In the genomic region with DNA sequence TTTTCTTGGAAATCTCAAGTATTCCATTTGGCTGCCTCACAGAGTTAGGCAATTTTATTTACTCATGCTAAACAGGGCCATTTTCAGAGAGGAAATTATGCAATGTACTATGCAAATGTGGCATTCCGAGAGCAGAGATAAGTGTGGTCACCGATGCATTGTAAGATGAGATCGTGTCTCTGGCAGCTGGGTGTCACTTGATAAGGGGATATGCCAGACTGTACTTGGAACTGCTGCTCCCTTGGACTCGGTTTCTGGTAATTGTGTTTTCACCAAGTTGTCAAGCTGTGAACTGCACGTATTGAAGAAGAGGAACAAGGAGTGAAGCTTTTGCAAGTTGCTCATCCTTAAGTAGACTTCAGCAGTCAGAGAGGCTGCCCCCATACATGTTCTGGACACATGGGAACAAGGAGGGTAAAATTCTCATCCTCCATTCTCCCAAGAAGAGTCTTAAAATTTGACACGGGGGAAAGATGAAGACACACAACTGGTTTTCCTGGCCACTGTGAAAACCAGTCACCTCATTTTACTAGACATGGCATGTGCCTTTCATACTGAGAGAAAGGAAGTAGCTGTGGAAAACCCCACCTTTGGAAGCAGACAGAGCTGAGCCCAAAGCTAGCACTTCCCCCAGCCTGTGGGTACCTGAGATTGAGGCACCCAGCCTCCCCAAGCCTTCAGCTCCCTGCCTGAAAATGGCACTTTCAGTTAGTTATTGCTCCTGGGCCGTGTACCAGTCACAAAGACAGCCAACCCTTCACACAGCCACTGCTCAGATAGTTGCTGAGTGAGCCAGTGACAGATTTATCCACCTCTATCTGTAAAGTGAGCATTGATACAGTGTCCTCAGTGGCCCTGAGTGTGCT, we compare ENCODE assay signal across 1 cellular context.
TF ChIP-seq lines count a peak whose summit lies in the region.

No MANE protein-coding gene starts in this region.

TF ChIP-seq in HepG2, 621 proteins besides CTCF, POLR2A, EP300 and RAD21 (continued from another document and continues in another):
- TF ChIP-seq TGIF2 (CRISPR knock-in tag; IDR thresholded peaks at IDR 0.05) (peak; percentile 63; the same call in 1 of the 2 replicates), KMT2A (CRISPR knock-in tag; IDR thresholded peaks at IDR 0.05) (no peak), ZNF224 (CRISPR knock-in tag; IDR thresholded peaks at IDR 0.05) (0 out of 2 replicates have a peak, but pooled peaks have one; percentile 52), ELF1 (CRISPR knock-in tag; IDR thresholded peaks at IDR 0.05) (no peak), FOXP1 (IDR thresholded peaks at IDR 0.05) (peak; percentile 90), FOXP1 (CRISPR knock-in tag; IDR thresholded peaks at IDR 0.05) (peak; percentile 75), NR1H2 (CRISPR knock-in tag; IDR thresholded peaks at IDR 0.05; ENCODE audit: borderline replicate concordance, low read depth) (no peak), CEBPG (CRISPR knock-in tag; IDR thresholded peaks at IDR 0.05) (peak; percentile 90), NR2F6 (IDR thresholded peaks at IDR 0.05) (no peak), NR2F6 (CRISPR knock-in tag; IDR thresholded peaks at IDR 0.05) (peak; percentile 42; the same call in 1 of the 2 replicates), MTF1 (CRISPR knock-in tag; IDR thresholded peaks at IDR 0.05) (no peak), KDM6A (CRISPR knock-in tag; IDR thresholded peaks at IDR 0.05; ENCODE audit: low read depth) (0 out of 2 replicates have a peak, but pooled peaks have one; percentile 33), SOX6 (IDR thresholded peaks at IDR 0.05) (no peak), SOX6 (CRISPR knock-in tag; IDR thresholded peaks at IDR 0.05) (peak; percentile 31; the same call in 1 of the 2 replicates), HOXA5 (CRISPR knock-in tag; IDR thresholded peaks at IDR 0.05) (no peak), FLYWCH1 (CRISPR knock-in tag; IDR thresholded peaks at IDR 0.05) (0 out of 2 replicates have a peak, but pooled peaks have one; percentile 25), SRF (IDR thresholded peaks at IDR 0.05; ENCODE audit: low read depth, low read length) (no peak), SOX5 (CRISPR knock-in tag; IDR thresholded peaks at IDR 0.05; ENCODE audit: borderline replicate concordance) (peak; percentile 67; the same call in 1 of the 2 replicates), ZNF446 (CRISPR knock-in tag; IDR thresholded peaks at IDR 0.05) (no peak), ZKSCAN8 (CRISPR knock-in tag; IDR thresholded peaks at IDR 0.05; ENCODE audit: borderline replicate concordance) (0 out of 2 replicates have a peak, but pooled peaks have one; percentile 32), CHCHD3 (CRISPR knock-in tag; IDR thresholded peaks at IDR 0.05) (no peak), ZNF781 (CRISPR knock-in tag; IDR thresholded peaks at IDR 0.05; ENCODE audit: borderline replicate concordance, not compliant biosample characterization) (no peak), ZNF572 (CRISPR knock-in tag; IDR thresholded peaks at IDR 0.05) (no peak), ZNF510 (CRISPR knock-in tag; IDR thresholded peaks at IDR 0.05; ENCODE audit: low read depth) (no peak), RARG (CRISPR knock-in tag; IDR thresholded peaks at IDR 0.05; ENCODE audit: low read depth) (no peak), SIX4 (CRISPR knock-in tag; IDR thresholded peaks at IDR 0.05) (peak; percentile 84), NRL (CRISPR knock-in tag; IDR thresholded peaks at IDR 0.05; ENCODE audit: borderline replicate concordance) (no peak), ATF7 (IDR thresholded peaks at IDR 0.05) (0 out of 2 replicates have a peak, but pooled peaks have one; percentile 23), ATF7 (CRISPR knock-in tag; IDR thresholded peaks at IDR 0.05) (no peak), THAP11 (CRISPR knock-in tag; IDR thresholded peaks at IDR 0.05) (peak; percentile 32; the same call in 1 of the 2 replicates), ZNF552 (CRISPR knock-in tag; IDR thresholded peaks at IDR 0.05; ENCODE audit: borderline replicate concordance) (no peak), TARDBP (CRISPR knock-in tag; IDR thresholded peaks at IDR 0.05) (peak; percentile 37; the same call in 1 of the 2 replicates), RARA (CRISPR knock-in tag; IDR thresholded peaks at IDR 0.05) (peak; percentile 19; the same call in 1 of the 2 replicates)
- TF ChIP-seq, protein P1, sequence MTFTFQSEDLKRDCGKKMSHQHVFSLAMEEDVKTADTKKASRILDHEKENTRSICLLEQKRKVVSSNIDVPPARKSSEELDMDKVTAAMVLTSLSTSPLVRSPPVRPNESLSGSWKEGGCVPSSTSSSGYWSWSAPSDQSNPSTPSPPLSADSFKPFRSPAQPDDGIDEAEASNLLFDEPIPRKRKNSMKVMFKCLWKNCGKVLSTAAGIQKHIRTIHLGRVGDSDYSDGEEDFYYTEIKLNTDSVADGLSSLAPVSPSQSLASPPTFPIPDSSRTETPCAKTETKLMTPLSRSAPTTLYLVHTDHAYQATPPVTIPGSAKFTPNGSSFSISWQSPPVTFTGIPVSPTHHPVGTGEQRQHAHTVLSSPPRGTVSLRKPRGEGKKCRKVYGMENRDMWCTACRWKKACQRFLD (CRISPR knock-in tag; IDR thresholded peaks at IDR 0.05; ENCODE audit: borderline replicate concordance): no peak
- TF ChIP-seq, protein P2, sequence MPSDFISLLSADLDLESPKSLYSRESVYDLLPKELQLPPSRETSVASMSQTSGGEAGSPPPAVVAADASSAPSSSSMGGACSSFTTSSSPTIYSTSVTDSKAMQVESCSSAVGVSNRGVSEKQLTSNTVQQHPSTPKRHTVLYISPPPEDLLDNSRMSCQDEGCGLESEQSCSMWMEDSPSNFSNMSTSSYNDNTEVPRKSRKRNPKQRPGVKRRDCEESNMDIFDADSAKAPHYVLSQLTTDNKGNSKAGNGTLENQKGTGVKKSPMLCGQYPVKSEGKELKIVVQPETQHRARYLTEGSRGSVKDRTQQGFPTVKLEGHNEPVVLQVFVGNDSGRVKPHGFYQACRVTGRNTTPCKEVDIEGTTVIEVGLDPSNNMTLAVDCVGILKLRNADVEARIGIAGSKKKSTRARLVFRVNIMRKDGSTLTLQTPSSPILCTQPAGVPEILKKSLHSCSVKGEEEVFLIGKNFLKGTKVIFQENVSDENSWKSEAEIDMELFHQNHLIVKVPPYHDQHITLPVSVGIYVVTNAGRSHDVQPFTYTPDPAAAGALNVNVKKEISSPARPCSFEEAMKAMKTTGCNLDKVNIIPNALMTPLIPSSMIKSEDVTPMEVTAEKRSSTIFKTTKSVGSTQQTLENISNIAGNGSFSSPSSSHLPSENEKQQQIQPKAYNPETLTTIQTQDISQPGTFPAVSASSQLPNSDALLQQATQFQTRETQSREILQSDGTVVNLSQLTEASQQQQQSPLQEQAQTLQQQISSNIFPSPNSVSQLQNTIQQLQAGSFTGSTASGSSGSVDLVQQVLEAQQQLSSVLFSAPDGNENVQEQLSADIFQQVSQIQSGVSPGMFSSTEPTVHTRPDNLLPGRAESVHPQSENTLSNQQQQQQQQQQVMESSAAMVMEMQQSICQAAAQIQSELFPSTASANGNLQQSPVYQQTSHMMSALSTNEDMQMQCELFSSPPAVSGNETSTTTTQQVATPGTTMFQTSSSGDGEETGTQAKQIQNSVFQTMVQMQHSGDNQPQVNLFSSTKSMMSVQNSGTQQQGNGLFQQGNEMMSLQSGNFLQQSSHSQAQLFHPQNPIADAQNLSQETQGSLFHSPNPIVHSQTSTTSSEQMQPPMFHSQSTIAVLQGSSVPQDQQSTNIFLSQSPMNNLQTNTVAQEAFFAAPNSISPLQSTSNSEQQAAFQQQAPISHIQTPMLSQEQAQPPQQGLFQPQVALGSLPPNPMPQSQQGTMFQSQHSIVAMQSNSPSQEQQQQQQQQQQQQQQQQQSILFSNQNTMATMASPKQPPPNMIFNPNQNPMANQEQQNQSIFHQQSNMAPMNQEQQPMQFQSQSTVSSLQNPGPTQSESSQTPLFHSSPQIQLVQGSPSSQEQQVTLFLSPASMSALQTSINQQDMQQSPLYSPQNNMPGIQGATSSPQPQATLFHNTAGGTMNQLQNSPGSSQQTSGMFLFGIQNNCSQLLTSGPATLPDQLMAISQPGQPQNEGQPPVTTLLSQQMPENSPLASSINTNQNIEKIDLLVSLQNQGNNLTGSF (CRISPR knock-in tag; IDR thresholded peaks at IDR 0.05): no peak
- TF ChIP-seq, protein P3, sequence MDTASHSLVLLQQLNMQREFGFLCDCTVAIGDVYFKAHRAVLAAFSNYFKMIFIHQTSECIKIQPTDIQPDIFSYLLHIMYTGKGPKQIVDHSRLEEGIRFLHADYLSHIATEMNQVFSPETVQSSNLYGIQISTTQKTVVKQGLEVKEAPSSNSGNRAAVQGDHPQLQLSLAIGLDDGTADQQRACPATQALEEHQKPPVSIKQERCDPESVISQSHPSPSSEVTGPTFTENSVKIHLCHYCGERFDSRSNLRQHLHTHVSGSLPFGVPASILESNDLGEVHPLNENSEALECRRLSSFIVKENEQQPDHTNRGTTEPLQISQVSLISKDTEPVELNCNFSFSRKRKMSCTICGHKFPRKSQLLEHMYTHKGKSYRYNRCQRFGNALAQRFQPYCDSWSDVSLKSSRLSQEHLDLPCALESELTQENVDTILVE (CRISPR knock-in tag; IDR thresholded peaks at IDR 0.05): peak; percentile 44; the same call in 1 of the 2 replicates
- TF ChIP-seq, protein P4, sequence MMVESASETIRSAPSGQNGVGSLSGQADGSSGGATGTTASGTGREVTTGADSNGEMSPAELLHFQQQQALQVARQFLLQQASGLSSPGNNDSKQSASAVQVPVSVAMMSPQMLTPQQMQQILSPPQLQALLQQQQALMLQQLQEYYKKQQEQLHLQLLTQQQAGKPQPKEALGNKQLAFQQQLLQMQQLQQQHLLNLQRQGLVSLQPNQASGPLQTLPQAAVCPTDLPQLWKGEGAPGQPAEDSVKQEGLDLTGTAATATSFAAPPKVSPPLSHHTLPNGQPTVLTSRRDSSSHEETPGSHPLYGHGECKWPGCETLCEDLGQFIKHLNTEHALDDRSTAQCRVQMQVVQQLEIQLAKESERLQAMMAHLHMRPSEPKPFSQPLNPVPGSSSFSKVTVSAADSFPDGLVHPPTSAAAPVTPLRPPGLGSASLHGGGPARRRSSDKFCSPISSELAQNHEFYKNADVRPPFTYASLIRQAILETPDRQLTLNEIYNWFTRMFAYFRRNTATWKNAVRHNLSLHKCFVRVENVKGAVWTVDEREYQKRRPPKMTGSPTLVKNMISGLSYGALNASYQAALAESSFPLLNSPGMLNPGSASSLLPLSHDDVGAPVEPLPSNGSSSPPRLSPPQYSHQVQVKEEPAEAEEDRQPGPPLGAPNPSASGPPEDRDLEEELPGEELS (CRISPR knock-in tag; IDR thresholded peaks at IDR 0.05): peak; percentile 75
- TF ChIP-seq, protein P5, sequence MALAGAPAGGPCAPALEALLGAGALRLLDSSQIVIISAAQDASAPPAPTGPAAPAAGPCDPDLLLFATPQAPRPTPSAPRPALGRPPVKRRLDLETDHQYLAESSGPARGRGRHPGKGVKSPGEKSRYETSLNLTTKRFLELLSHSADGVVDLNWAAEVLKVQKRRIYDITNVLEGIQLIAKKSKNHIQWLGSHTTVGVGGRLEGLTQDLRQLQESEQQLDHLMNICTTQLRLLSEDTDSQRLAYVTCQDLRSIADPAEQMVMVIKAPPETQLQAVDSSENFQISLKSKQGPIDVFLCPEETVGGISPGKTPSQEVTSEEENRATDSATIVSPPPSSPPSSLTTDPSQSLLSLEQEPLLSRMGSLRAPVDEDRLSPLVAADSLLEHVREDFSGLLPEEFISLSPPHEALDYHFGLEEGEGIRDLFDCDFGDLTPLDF (CRISPR knock-in tag; IDR thresholded peaks at IDR 0.05): no peak
- TF ChIP-seq, protein P6, sequence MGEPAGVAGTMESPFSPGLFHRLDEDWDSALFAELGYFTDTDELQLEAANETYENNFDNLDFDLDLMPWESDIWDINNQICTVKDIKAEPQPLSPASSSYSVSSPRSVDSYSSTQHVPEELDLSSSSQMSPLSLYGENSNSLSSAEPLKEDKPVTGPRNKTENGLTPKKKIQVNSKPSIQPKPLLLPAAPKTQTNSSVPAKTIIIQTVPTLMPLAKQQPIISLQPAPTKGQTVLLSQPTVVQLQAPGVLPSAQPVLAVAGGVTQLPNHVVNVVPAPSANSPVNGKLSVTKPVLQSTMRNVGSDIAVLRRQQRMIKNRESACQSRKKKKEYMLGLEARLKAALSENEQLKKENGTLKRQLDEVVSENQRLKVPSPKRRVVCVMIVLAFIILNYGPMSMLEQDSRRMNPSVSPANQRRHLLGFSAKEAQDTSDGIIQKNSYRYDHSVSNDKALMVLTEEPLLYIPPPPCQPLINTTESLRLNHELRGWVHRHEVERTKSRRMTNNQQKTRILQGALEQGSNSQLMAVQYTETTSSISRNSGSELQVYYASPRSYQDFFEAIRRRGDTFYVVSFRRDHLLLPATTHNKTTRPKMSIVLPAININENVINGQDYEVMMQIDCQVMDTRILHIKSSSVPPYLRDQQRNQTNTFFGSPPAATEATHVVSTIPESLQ (CRISPR knock-in tag; conservative IDR thresholded peaks at IDR 0.05): no peak
- TF ChIP-seq, protein P7, sequence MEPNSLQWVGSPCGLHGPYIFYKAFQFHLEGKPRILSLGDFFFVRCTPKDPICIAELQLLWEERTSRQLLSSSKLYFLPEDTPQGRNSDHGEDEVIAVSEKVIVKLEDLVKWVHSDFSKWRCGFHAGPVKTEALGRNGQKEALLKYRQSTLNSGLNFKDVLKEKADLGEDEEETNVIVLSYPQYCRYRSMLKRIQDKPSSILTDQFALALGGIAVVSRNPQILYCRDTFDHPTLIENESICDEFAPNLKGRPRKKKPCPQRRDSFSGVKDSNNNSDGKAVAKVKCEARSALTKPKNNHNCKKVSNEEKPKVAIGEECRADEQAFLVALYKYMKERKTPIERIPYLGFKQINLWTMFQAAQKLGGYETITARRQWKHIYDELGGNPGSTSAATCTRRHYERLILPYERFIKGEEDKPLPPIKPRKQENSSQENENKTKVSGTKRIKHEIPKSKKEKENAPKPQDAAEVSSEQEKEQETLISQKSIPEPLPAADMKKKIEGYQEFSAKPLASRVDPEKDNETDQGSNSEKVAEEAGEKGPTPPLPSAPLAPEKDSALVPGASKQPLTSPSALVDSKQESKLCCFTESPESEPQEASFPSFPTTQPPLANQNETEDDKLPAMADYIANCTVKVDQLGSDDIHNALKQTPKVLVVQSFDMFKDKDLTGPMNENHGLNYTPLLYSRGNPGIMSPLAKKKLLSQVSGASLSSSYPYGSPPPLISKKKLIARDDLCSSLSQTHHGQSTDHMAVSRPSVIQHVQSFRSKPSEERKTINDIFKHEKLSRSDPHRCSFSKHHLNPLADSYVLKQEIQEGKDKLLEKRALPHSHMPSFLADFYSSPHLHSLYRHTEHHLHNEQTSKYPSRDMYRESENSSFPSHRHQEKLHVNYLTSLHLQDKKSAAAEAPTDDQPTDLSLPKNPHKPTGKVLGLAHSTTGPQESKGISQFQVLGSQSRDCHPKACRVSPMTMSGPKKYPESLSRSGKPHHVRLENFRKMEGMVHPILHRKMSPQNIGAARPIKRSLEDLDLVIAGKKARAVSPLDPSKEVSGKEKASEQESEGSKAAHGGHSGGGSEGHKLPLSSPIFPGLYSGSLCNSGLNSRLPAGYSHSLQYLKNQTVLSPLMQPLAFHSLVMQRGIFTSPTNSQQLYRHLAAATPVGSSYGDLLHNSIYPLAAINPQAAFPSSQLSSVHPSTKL (CRISPR knock-in tag; IDR thresholded peaks at IDR 0.05): peak; percentile 57
- TF ChIP-seq, protein P8, sequence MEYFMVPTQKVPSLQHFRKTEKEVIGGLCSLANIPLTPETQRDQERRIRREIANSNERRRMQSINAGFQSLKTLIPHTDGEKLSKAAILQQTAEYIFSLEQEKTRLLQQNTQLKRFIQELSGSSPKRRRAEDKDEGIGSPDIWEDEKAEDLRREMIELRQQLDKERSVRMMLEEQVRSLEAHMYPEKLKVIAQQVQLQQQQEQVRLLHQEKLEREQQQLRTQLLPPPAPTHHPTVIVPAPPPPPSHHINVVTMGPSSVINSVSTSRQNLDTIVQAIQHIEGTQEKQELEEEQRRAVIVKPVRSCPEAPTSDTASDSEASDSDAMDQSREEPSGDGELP (IDR thresholded peaks at IDR 0.05; ENCODE audit: borderline replicate concordance, low read depth): peak; percentile 65; the same call in 1 of the 2 replicates
- TF ChIP-seq, protein P9, sequence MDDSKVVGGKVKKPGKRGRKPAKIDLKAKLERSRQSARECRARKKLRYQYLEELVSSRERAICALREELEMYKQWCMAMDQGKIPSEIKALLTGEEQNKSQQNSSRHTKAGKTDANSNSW (CRISPR knock-in tag; IDR thresholded peaks at IDR 0.05; ENCODE audit: borderline replicate concordance): no peak
